In genomic region chr1:237748192-237748591, GRCh38 we compare ENCODE assay signal across 23 cellular contexts.
A peak's percentile ranks its signal among the peaks of the same experiment; 100 is the strongest.
DNase-seq lines count a peak whose midpoint lies in the region; ATAC-seq, FAIRE-seq and TF ChIP-seq lines count a peak whose summit lies in the region.
"Had no signal": no experiment of that assay in that cellular context is flagged by ENCODE, and none has a peak within 500 bp of the region (broad histone marks: within the 10 kb centered on the region; RNA-seq: fewer than 3 reads in every experiment).

No MANE protein-coding gene starts in this region.

- ATAC-seq in Right ventricle myocardium inferior (peak; percentile 48), left ventricle myocardium superior (peak; percentile 41)
- ATAC-seq: activated naive CD8-positive, alpha-beta T cell treated with anti-CD3 and anti-CD28 coated beads, Interleukin-2, amount 50 U/mL, for 24 hours; activated T-cell treated with anti-CD3 and anti-CD28 coated beads, Interleukin-2, amount 50 U/mL, for 4 hours; GM12878 had no signal

- no peaks in the 10 kb centered on the region for H3K9me3 ChIP-seq in right atrium auricular region
- H3K9me3 ChIP-seq: suprapubic skin had no signal

- no peak for FAIRE-seq in frontal cortex (lab: Jason Lieb, UNC)
- FAIRE-seq: GM12878, kidney had no signal

- no peak overlapping the region for H3K4me3 ChIP-seq in right atrium auricular region
- H3K4me3 ChIP-seq: GM12878, suprapubic skin had no signal

- DNase-seq in Right ventricle myocardium inferior (ENCODE audit: missing footprints) (no peak), right atrium auricular region (ENCODE audit: low spot score) (no peak), NCI-H69 (lab: John Stamatoyannopoulos, UW) (peak; percentile 28), left ventricle myocardium superior (no peak), retina (peak; percentile 15), HuH-7.5 (ENCODE audit: low spot score) (no peak), frontal cortex (ENCODE audit: low spot score in 2 of 2) (no peak), GM20000 (ENCODE audit: low spot score) (no peak)
- DNase-seq: activated CD4-positive, alpha-beta T cell treated with anti-CD3 and anti-CD28 coated beads, Interleukin-2, amount 10 ng/mL, durations not matched to agents 24 days and 14 days; activated naive CD8-positive, alpha-beta T cell treated with anti-CD3 and anti-CD28 coated beads, Interleukin-2, amount 50 U/mL, for 24 hours; activated T-cell treated with anti-CD3 and anti-CD28 coated beads, Interleukin-2, amount 50 U/mL, for 4 hours; EL; kidney; NCI-H1092 treated with DMSO at 0.1 percent for 48 hours; NCI-H2029; NCI-H345; NCI-H748 treated with DMSO at 0.1 percent for 48 hours; posterior cingulate gyrus; stimulated activated CD4-positive, alpha-beta T cell treated with anti-CD3 and anti-CD28 coated beads, Interleukin-4, amount 100 ng/mL, for 4 hours; T-helper 2 cell had no signal

- peaks cover 0 to 8% of the 10 kb centered on the region in 2 donors for H3K4me1 ChIP-seq in right atrium auricular region
- H3K4me1 ChIP-seq: suprapubic skin had no signal

- intact Hi-C loops in Right ventricle myocardium inferior (cut with DNase I) (no loop called here), left ventricle myocardium superior (cut with micrococcal nuclease) (no loop called here)

- H3K36me3 ChIP-seq in right atrium auricular region = peaks cover 7% of the 10 kb centered on the region
- H3K36me3 ChIP-seq: suprapubic skin had no signal

- TF ChIP-seq CTCF in right atrium auricular region (IDR thresholded peaks at IDR 0.05) = no peak
- no peak for TF ChIP-seq CTCF in GM20000 (IDR thresholded peaks at IDR 0.05; ENCODE audit: extremely low read depth, missing control alignments)

- H3K27ac ChIP-seq in right atrium auricular region = no peak overlapping the region
- H3K27ac ChIP-seq: suprapubic skin, VCaP had no signal

- H3K27me3 ChIP-seq in right atrium auricular region = no peaks in the 10 kb centered on the region
- H3K27me3 ChIP-seq: suprapubic skin had no signal

Comparison
In these comparisons a context has a peak if more than half of its experiments do, and no peak if none do; other contexts are left out.
1. DNase-seq: peak in NCI-H69 (single experiment) and retina (single experiment); none in Right ventricle myocardium inferior (single experiment), right atrium auricular region (single experiment), left ventricle myocardium superior (single experiment), HuH-7.5 (single experiment), frontal cortex (0 of 2) and GM20000 (single experiment).